ENCODE assay signal across 21 cellular contexts in genomic region chr12:41701943-41702601, GRCh38.
"Had no signal": no experiment of that assay in that cellular context is flagged by ENCODE, and none has a peak within 500 bp of the region (broad histone marks: within the 10 kb centered on the region; RNA-seq: fewer than 3 reads in every experiment).

No MANE protein-coding gene starts in this region.

- H3K9me3 ChIP-seq: thoracic aorta, upper lobe of left lung had no signal

- ATAC-seq: activated CD8-positive, alpha-beta T cell treated with anti-CD3 and anti-CD28 coated beads, Interleukin-2, amount 10 ng/mL, durations not matched to agents 7 days and 5 days; activated T-cell treated with anti-CD3 and anti-CD28 coated beads, Interleukin-2, amount 50 U/mL, for 4 hours; left lobe of liver; stimulated activated naive B cell treated with anti-CD40 and anti-IgM and Interleukin-4, amounts not matched to agents 10 μg/mL and 1 μg/mL and 100 μg/mL, for 72 hours had no signal

- FAIRE-seq: endothelial cell of umbilical vein had no signal

- H3K27me3 ChIP-seq: upper lobe of left lung had no signal

- H3K4me1 ChIP-seq: upper lobe of left lung had no signal

- H3K4me3 ChIP-seq: lung, thoracic aorta, upper lobe of left lung had no signal

- H3K36me3 ChIP-seq: thoracic aorta, upper lobe of left lung had no signal

- H3K27ac ChIP-seq: thoracic aorta, upper lobe of left lung had no signal

- DNase-seq: activated CD4-positive, alpha-beta T cell treated with anti-CD3 and anti-CD28 coated beads, Interleukin-2, amount 10 ng/mL, durations not matched to agents 7 days and 5 days; activated CD4-positive, CD25-positive, alpha-beta regulatory T cell; activated CD8-positive, alpha-beta T cell treated with anti-CD3 and anti-CD28 coated beads, Interleukin-2, amount 10 ng/mL, durations not matched to agents 7 days and 5 days; activated naive CD4-positive, alpha-beta T cell treated with anti-CD3 and anti-CD28 coated beads for 36 hours; activated T-cell treated with anti-CD3 and anti-CD28 coated beads, Interleukin-2, amount 50 U/mL, for 4 hours; cerebellar nuclear complex; cortex of kidney; effector memory CD4-positive, alpha-beta T cell; foreskin melanocyte; hypothalamus; islet precursor cell; midbrain; nucleus accumbens; retina; stimulated activated naive B cell treated with anti-CD40 and anti-IgM and Interleukin-4, amounts not matched to agents 10 μg/mL and 1 μg/mL and 100 μg/mL, for 72 hours; T-helper 9 cell; upper lobe of left lung had no signal
